In genomic region chr1:236868625-236869467, GRCh38 we compare ENCODE assay signal across 7 cellular contexts.
DNase-seq lines count a peak whose midpoint lies in the region; ATAC-seq and TF ChIP-seq lines count a peak whose summit lies in the region.

No MANE protein-coding gene starts in this region.

- H3K36me3 ChIP-seq in KMS-11 (ENCODE audit: insufficient read depth) = peaks cover 3% of the 10 kb centered on the region; the same call in 1 of the 2 replicates
- no peaks in the 10 kb centered on the region for H3K36me3 ChIP-seq in testis (ENCODE audit: low read depth, missing control alignments)

- ATAC-seq in GM21529 (IDR thresholded peaks at IDR 0.05; ENCODE audit: unreplicated experiment) = peak; percentile 89
- ATAC-seq in T-cell (replicated peaks in 1 of 4) = peak; percentile 42 to 63 (median 49)
- ATAC-seq in memory B cell (ENCODE audit: low read depth) = peak; percentile 45

- H3K9me3 Mint-ChIP-seq in T-cell (no peaks in the 10 kb centered on the region), memory B cell (no peaks in the 10 kb centered on the region)

- WGBS in testis, 2 donors = 91 to 97% methylated on average over 6 of the region's 6 CpGs

- H3K4me2 ChIP-seq in KMS-11 = no peak overlapping the region

- no peaks in the 10 kb centered on the region for H3K27me3 Mint-ChIP-seq in T-cell
- H3K27me3 Mint-ChIP-seq in memory B cell = no peaks in the 10 kb centered on the region

- H3K27me3 ChIP-seq in KMS-11 (ENCODE audit: insufficient read depth, low read depth) (no peaks in the 10 kb centered on the region), testis (no peaks in the 10 kb centered on the region)

- no peak overlapping the region for H3K4me3 Mint-ChIP-seq in T-cell
- no peak overlapping the region for H3K4me3 Mint-ChIP-seq in memory B cell

- no peaks in the 10 kb centered on the region for H3K79me2 ChIP-seq in KMS-11 (ENCODE audit: insufficient read depth, low read depth)

- H3K27ac Mint-ChIP-seq in T-cell = no peak overlapping the region
- H3K27ac Mint-ChIP-seq in memory B cell = no peak overlapping the region

- intact Hi-C loops in testis (cut with DNase I; ENCODE audit: low total_unique reads) = no loop called here

- peak; percentile 90 for TF ChIP-seq CTCF in GM10248 (IDR thresholded peaks at IDR 0.05; ENCODE audit: control extremely low read depth, extremely low read depth, low read depth, missing control alignments)
- TF ChIP-seq CTCF in KMS-11 (conservative IDR thresholded peaks at IDR 0.05; ENCODE audit: low read depth, low read length) = peak; percentile 96
- TF ChIP-seq CTCF in cardiac fibroblast (IDR thresholded peaks at IDR 0.05; ENCODE audit: low read depth, low read length) = peak; percentile 97
- TF ChIP-seq CTCF in testis (IDR thresholded peaks at IDR 0.05) = peak; percentile 79 to 90 (median 79)

- H3K4me1 Mint-ChIP-seq in T-cell = peaks cover 0 to 4% (median 0%) of the 10 kb centered on the region in 3 donors
- no peaks in the 10 kb centered on the region for H3K4me1 Mint-ChIP-seq in memory B cell

- H3K36me3 Mint-ChIP-seq in T-cell = peaks cover 68% of the 10 kb centered on the region
- peaks cover 57% of the 10 kb centered on the region for H3K36me3 Mint-ChIP-seq in memory B cell

- no peak for TF ChIP-seq POLR2A in testis (IDR thresholded peaks at IDR 0.05)

- H3K4me3 ChIP-seq in KMS-11 (IDR thresholded peaks at IDR 0.05; ENCODE audit: insufficient read depth, low read depth, low read length) (no peak overlapping the region), cardiac fibroblast (replicated peaks in 1 of 2; ENCODE audit: low read depth in 2 of 2, low read length in 2 of 2) (no peak overlapping the region), testis (no peak overlapping the region)

- H4K20me1 ChIP-seq in KMS-11 (ENCODE audit: insufficient read depth) = no peaks in the 10 kb centered on the region

- H3K9me3 ChIP-seq in testis = no peaks in the 10 kb centered on the region

- CTCF ChIA-PET in GM10248 (lab: Yijun Ruan, JAX) = interaction anchor here (1.2 to 6.7 kb wide), 8 partner anchors 11 to 765 kb away, joined by 3 to 40 read pairs (median 4); partner anchors contain the start of gene HEATR1
- CTCF ChIA-PET in T-cell (lab: Charles Lee) = interaction anchor here (0.7 to 2.1 kb wide), 4 partner anchors 36 to 261 kb away, joined by 3 to 5 read pairs (median 4); no protein-coding TSS in a partner anchor

- H3K9ac ChIP-seq in KMS-11 = no peak overlapping the region

- H2AFZ ChIP-seq in KMS-11 (ENCODE audit: low read depth) = no peak overlapping the region

- DNase-seq in GM10248 (ENCODE audit: extremely low spot score) (peak; percentile 37), T-cell (peak in 26 of 34 experiments; percentile 4 to 42 (median 24)), cardiac fibroblast (ENCODE audit: low read depth in 2 of 2) (peak; percentile 76 to 84), memory B cell (ENCODE audit: low spot score in 2 of 2) (peak in 1 of 2 donors; percentile 17), testis (peak; percentile 63)

- H3K27ac ChIP-seq in KMS-11 = no peak overlapping the region
- H3K27ac ChIP-seq in testis = no peak overlapping the region

- H3K4me1 ChIP-seq in KMS-11 (ENCODE audit: low read depth, poor library complexity, severe bottlenecking) (peaks cover 28% of the 10 kb centered on the region), testis (no peaks in the 10 kb centered on the region)

- POLR2A ChIA-PET in GM10248 (lab: Yijun Ruan, JAX) (no interaction called here), T-cell (lab: Charles Lee) (interaction anchor here in 1 of 2 donors (0.6 kb wide), 1 partner anchor 109 kb away, joined by 4 read pairs; no protein-coding TSS in a partner anchor)
